1 cellular context compared by ENCODE assay signal in the genomic region with DNA sequence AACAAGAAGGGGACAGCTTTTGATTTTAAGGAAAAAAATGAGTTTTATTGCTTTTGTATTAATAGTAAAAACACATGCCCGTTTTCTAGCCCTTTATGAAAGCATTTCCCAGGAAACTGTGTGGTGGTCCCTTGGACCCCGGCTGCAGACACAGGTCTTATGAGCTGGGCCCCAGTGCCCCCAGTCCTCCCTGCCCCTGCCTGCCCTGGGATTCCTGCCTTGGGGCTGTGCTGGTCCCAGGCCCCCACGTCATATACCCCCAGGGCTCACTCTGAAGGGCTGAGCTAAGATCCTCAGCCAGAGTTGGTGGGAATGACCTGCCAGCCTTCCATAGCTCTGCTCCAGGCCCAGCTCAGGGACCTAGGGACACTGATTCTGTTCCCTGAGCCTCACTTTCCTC.
TF ChIP-seq lines count a peak whose summit lies in the region.

No MANE protein-coding gene starts in this region.

TF ChIP-seq in WTC11, 78 proteins besides CTCF, POLR2A, EP300 and RAD21 (continued from another document):
- TF ChIP-seq, protein P1, sequence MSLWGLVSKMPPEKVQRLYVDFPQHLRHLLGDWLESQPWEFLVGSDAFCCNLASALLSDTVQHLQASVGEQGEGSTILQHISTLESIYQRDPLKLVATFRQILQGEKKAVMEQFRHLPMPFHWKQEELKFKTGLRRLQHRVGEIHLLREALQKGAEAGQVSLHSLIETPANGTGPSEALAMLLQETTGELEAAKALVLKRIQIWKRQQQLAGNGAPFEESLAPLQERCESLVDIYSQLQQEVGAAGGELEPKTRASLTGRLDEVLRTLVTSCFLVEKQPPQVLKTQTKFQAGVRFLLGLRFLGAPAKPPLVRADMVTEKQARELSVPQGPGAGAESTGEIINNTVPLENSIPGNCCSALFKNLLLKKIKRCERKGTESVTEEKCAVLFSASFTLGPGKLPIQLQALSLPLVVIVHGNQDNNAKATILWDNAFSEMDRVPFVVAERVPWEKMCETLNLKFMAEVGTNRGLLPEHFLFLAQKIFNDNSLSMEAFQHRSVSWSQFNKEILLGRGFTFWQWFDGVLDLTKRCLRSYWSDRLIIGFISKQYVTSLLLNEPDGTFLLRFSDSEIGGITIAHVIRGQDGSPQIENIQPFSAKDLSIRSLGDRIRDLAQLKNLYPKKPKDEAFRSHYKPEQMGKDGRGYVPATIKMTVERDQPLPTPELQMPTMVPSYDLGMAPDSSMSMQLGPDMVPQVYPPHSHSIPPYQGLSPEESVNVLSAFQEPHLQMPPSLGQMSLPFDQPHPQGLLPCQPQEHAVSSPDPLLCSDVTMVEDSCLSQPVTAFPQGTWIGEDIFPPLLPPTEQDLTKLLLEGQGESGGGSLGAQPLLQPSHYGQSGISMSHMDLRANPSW (CRISPR knock-in tag; conservative IDR thresholded peaks at IDR 0.05; ENCODE audit: low read depth): no peak
- TF ChIP-seq FOXJ3 (CRISPR knock-in tag; IDR thresholded peaks at IDR 0.05; ENCODE audit: borderline replicate concordance) (no peak), ZNF396 (CRISPR knock-in tag; IDR thresholded peaks at IDR 0.05; ENCODE audit: borderline replicate concordance) (no peak), MXD4 (CRISPR knock-in tag; IDR thresholded peaks at IDR 0.05; ENCODE audit: borderline replicate concordance) (no peak), NFYB (CRISPR knock-in tag; conservative IDR thresholded peaks at IDR 0.05; ENCODE audit: low read depth) (no peak), SMAD4 (CRISPR knock-in tag; IDR thresholded peaks at IDR 0.05) (no peak), NR1H2 (CRISPR knock-in tag; IDR thresholded peaks at IDR 0.05) (no peak), RELA (CRISPR knock-in tag; IDR thresholded peaks at IDR 0.05; ENCODE audit: borderline replicate concordance) (no peak), OVOL2 (CRISPR knock-in tag; IDR thresholded peaks at IDR 0.05; ENCODE audit: borderline replicate concordance) (no peak), GRHL2 (CRISPR knock-in tag; IDR thresholded peaks at IDR 0.05; ENCODE audit: insufficient replicate concordance, severe bottlenecking) (no peak)
TF ChIP-seq in WTC11: peak in this region for 0.
